16 cellular contexts compared by ENCODE assay signal in genomic region chr5:34501840-34502239, GRCh38.
A peak's percentile ranks its signal among the peaks of the same experiment; 100 is the strongest.
DNase-seq lines count a peak whose midpoint lies in the region; ATAC-seq and TF ChIP-seq lines count a peak whose summit lies in the region.
"Had no signal": no experiment of that assay in that cellular context is flagged by ENCODE, and none has a peak within 500 bp of the region (broad histone marks: within the 10 kb centered on the region; RNA-seq: fewer than 3 reads in every experiment).

No MANE protein-coding gene starts in this region.

- H4K8ac ChIP-seq in IMR-90 (ENCODE audit: low read depth in 2 of 2, low read length in 2 of 2): no peak overlapping the region

- POLR2A ChIA-PET in IMR-90 (lab: Charles Lee; ENCODE audit: unreplicated experiment) (no interaction called here), OCI-LY7 (lab: Charles Lee) (no interaction called here)
- POLR2A ChIA-PET in naive thymus-derived CD8-positive, alpha-beta T cell (lab: Charles Lee): no interaction called here

- BruUV-seq in IMR-90 (replicated peaks; lab: Mats Ljungman, UMichigan) (no TSS peak), OCI-LY7 (replicated peaks; lab: Mats Ljungman, UMichigan) (no TSS peak)

- DNase-seq in Caki2 (ENCODE audit: low read depth): peak; percentile 56
- DNase-seq in IMR-90: no peak
- peak; percentile 27 for DNase-seq in kidney glomerular epithelial cell (lab: John Stamatoyannopoulos, UW)
- no peak for DNase-seq in naive thymus-derived CD8-positive, alpha-beta T cell
- DNase-seq in left lobe of liver (ENCODE audit: low spot score): no peak
- DNase-seq in AG20443 (ENCODE audit: low spot score): no peak
- no peak for DNase-seq in OCI-LY7 (ENCODE audit: low spot score)
- DNase-seq: DMS153, GDM1, H9, NCI-H1694 treated with DMSO at 0.1 percent for 48 hours, NCI-H510A, NCI-H774 had no signal

- intact Hi-C loops in IMR-90 (cut with micrococcal nuclease) (no loop called here), OCI-LY7 (cut with micrococcal nuclease; ENCODE audit: unreplicated experiment) (no loop called here)

- H3K9me3 Mint-ChIP-seq in stimulated activated memory B cell treated with anti-CD40 and anti-IgM and Interleukin-4, amounts not matched to agents 10 μg/mL and 1 μg/mL and 100 μg/mL, for 72 hours: no peaks in the 10 kb centered on the region
- no peaks in the 10 kb centered on the region for H3K9me3 Mint-ChIP-seq in naive thymus-derived CD8-positive, alpha-beta T cell
- H3K9me3 Mint-ChIP-seq: H9 had no signal

- peak overlapping the region; percentile 14; the same call in 1 of the 2 replicates for H2BK20ac ChIP-seq in IMR-90 (ENCODE audit: low read depth, low read length)

- 0 out of 3 replicates have a peak overlapping the region, but pooled peaks have one; percentile 35 for H2BK15ac ChIP-seq in IMR-90 (ENCODE audit: low read depth, low read length)

- H3K4me3 Mint-ChIP-seq in stimulated activated memory B cell treated with anti-CD40 and anti-IgM and Interleukin-4, amounts not matched to agents 10 μg/mL and 1 μg/mL and 100 μg/mL, for 72 hours: no peak overlapping the region
- H3K4me3 Mint-ChIP-seq in naive thymus-derived CD8-positive, alpha-beta T cell: no peak overlapping the region
- H3K4me3 Mint-ChIP-seq: H9 had no signal

- peaks cover 27% of the 10 kb centered on the region for H3K27me3 Mint-ChIP-seq in stimulated activated memory B cell treated with anti-CD40 and anti-IgM and Interleukin-4, amounts not matched to agents 10 μg/mL and 1 μg/mL and 100 μg/mL, for 72 hours
- H3K27me3 Mint-ChIP-seq in naive thymus-derived CD8-positive, alpha-beta T cell: peaks cover 9 to 41% (median 18%) of the 10 kb centered on the region in 5 donors

- H4K5ac ChIP-seq in IMR-90 (ENCODE audit: low read depth, low read length): no peak overlapping the region

- peaks cover 24% of the 10 kb centered on the region for H3K4me1 Mint-ChIP-seq in stimulated activated memory B cell treated with anti-CD40 and anti-IgM and Interleukin-4, amounts not matched to agents 10 μg/mL and 1 μg/mL and 100 μg/mL, for 72 hours
- H3K4me1 Mint-ChIP-seq in naive thymus-derived CD8-positive, alpha-beta T cell: peaks cover 0 to 16% (median 1%) of the 10 kb centered on the region in 4 donors

- no peaks in the 10 kb centered on the region for H3K27me3 ChIP-seq in IMR-90 (ENCODE audit: control insufficient read depth, insufficient read depth, low read length)

- peaks cover 22% of the 10 kb centered on the region for H3K9me1 ChIP-seq in IMR-90 (ENCODE audit: insufficient read depth, low read length)

- peak overlapping the region; percentile 59; the same call in 1 of the 2 replicates for H3K4ac ChIP-seq in IMR-90 (ENCODE audit: low read depth, low read length)

- H4K20me1 ChIP-seq in IMR-90 (ENCODE audit: insufficient read depth, low read length) (no peaks in the 10 kb centered on the region), OCI-LY7 (ENCODE audit: insufficient read depth, low read length) (no peaks in the 10 kb centered on the region)

- H3K4me3 ChIP-seq in IMR-90 (ENCODE audit: insufficient read depth, low read depth, low read length) (no peak overlapping the region), OCI-LY7 (ENCODE audit: low read depth, low read length, poor library complexity, severe bottlenecking) (no peak overlapping the region)
- H3K4me3 ChIP-seq: K562 had no signal

- H3K23ac ChIP-seq in IMR-90 (ENCODE audit: low read depth, low read length): no peak overlapping the region

- no peak for TF ChIP-seq POLR2A in IMR-90 (IDR thresholded peaks at IDR 0.05; ENCODE audit: low read depth, low read length)

- H3K4me2 ChIP-seq in IMR-90 (ENCODE audit: low read depth, low read length): no peak overlapping the region
- no peak overlapping the region for H3K4me2 ChIP-seq in OCI-LY7 (ENCODE audit: low read length)

- WGBS in IMR-90 (ENCODE audit: extremely low coverage in 2 of 2, insufficient read length in 1 of 2), 2 experiments: no CpG with 5 or more reads among the region's 3 CpGs

- in situ Hi-C loops in Caki2 (cut with HindIII; ENCODE audit: low pct_unique_long_range_greater_than_20kb, low sequenced_read_pairs): no loop called here
- in situ Hi-C loops in IMR-90 (cut with MboI; ENCODE audit: low sequenced_read_pairs): no loop called here

- H3K14ac ChIP-seq in IMR-90 (replicated peaks; ENCODE audit: low read depth, low read length): no peak overlapping the region; the same call in 1 of the 2 replicates

- CTCF ChIA-PET in IMR-90 (lab: Yijun Ruan, JAX): no interaction called here
- CTCF ChIA-PET in OCI-LY7 (lab: Charles Lee; ENCODE audit: unreplicated experiment): interaction anchor here (0.6 kb wide), 1 partner anchor 301 kb away, joined by 5 read pairs; no protein-coding TSS in a partner anchor

- H3K36me3 ChIP-seq in IMR-90 (ENCODE audit: control insufficient read depth, insufficient read depth, low read length): no peaks in the 10 kb centered on the region
- no peaks in the 10 kb centered on the region for H3K36me3 ChIP-seq in OCI-LY7 (ENCODE audit: insufficient read depth, low read length)

- H3K9me2 ChIP-seq in OCI-LY7 (ENCODE audit: insufficient read depth, low read length): no peaks in the 10 kb centered on the region

- dilution Hi-C loops in IMR-90 (cut with HindIII; ENCODE audit: low sequenced_read_pairs, unreplicated experiment): no loop called here

- ATAC-seq in IMR-90 (ENCODE audit: low read depth) (no peak), left lobe of liver (no peak)
- no peak for ATAC-seq in stimulated activated memory B cell treated with anti-CD40 and anti-IgM and Interleukin-4, amounts not matched to agents 10 μg/mL and 1 μg/mL and 100 μg/mL, for 72 hours
- ATAC-seq in naive thymus-derived CD8-positive, alpha-beta T cell: no peak

- peak overlapping the region; percentile 13 for H3K27ac Mint-ChIP-seq in stimulated activated memory B cell treated with anti-CD40 and anti-IgM and Interleukin-4, amounts not matched to agents 10 μg/mL and 1 μg/mL and 100 μg/mL, for 72 hours
- H3K27ac Mint-ChIP-seq in naive thymus-derived CD8-positive, alpha-beta T cell: no peak overlapping the region
- H3K27ac Mint-ChIP-seq: H9 had no signal

- no peak for TF ChIP-seq CTCF in IMR-90 (conservative IDR thresholded peaks at IDR 0.05; ENCODE audit: low read depth, low read length)
- TF ChIP-seq CTCF in OCI-LY7 (conservative IDR thresholded peaks at IDR 0.05; ENCODE audit: low read length): no peak

- H3K36me3 Mint-ChIP-seq in stimulated activated memory B cell treated with anti-CD40 and anti-IgM and Interleukin-4, amounts not matched to agents 10 μg/mL and 1 μg/mL and 100 μg/mL, for 72 hours: no peaks in the 10 kb centered on the region
- no peaks in the 10 kb centered on the region for H3K36me3 Mint-ChIP-seq in naive thymus-derived CD8-positive, alpha-beta T cell

- no peaks in the 10 kb centered on the region for H3K79me2 ChIP-seq in OCI-LY7 (ENCODE audit: insufficient read depth, low read depth, low read length)

- H2AK5ac ChIP-seq in IMR-90 (ENCODE audit: low read depth, low read length): no peak overlapping the region

- H2BK5ac ChIP-seq in IMR-90 (ENCODE audit: low read depth, low read length, poor library complexity, severe bottlenecking): no peak overlapping the region

- H3K27ac ChIP-seq in IMR-90 (ENCODE audit: insufficient read depth, low read length) (no peak overlapping the region), OCI-LY7 (ENCODE audit: low read depth, low read length, poor library complexity, severe bottlenecking) (no peak overlapping the region)
- H3K27ac ChIP-seq: C4-2B had no signal

- H2BK120ac ChIP-seq in IMR-90 (ENCODE audit: low read depth, low read length): peak overlapping the region; percentile 42; the same call in 1 of the 2 replicates

- H3K4me1 ChIP-seq in IMR-90 (ENCODE audit: control insufficient read depth, insufficient read depth, low read length) (peaks cover 23% of the 10 kb centered on the region), OCI-LY7 (ENCODE audit: insufficient read depth, low read length, poor library complexity, severe bottlenecking) (no peaks in the 10 kb centered on the region)

- peaks cover 3 to 16% of the 10 kb centered on the region in 2 experiments; a peak in 2 of 4 replicates for H3K79me1 ChIP-seq in IMR-90 (ENCODE audit: low read depth in 1 of 2, low read length in 2 of 2)

- H2AFZ ChIP-seq in IMR-90 (replicated peaks; ENCODE audit: low read length, poor library complexity) (no peak overlapping the region), OCI-LY7 (ENCODE audit: low read length) (no peak overlapping the region)

- H4K91ac ChIP-seq in IMR-90 (ENCODE audit: insufficient read depth, low read depth, low read length): no peak overlapping the region

- peak overlapping the region; percentile 1 for H2AK9ac ChIP-seq in IMR-90 (replicated peaks; ENCODE audit: low read depth, low read length, poor library complexity)

- no peak overlapping the region for H3K9ac ChIP-seq in IMR-90 (ENCODE audit: low read depth, low read length)

- no peak overlapping the region for H3K18ac ChIP-seq in IMR-90 (ENCODE audit: low read depth, low read length)

- H3K56ac ChIP-seq in IMR-90 (ENCODE audit: extremely low read depth, insufficient read depth, low read length): no peak overlapping the region

- H3K9me3 ChIP-seq in IMR-90 (ENCODE audit: control insufficient read depth, insufficient read depth, low read length) (no peaks in the 10 kb centered on the region), OCI-LY7 (ENCODE audit: low read length) (no peaks in the 10 kb centered on the region)

- no peak for TF ChIP-seq RAD21 in IMR-90 (IDR thresholded peaks at IDR 0.05; ENCODE audit: low read length)

TF ChIP-seq in IMR-90, 13 proteins besides CTCF, POLR2A, EP300 and RAD21 (continues in another document):
- TF ChIP-seq BHLHE40 (IDR thresholded peaks at IDR 0.05; ENCODE audit: low read depth, low read length): no peak
- TF ChIP-seq CEBPB (IDR thresholded peaks at IDR 0.05; ENCODE audit: low read depth, low read length): no peak
- TF ChIP-seq RFX5 (IDR thresholded peaks at IDR 0.05; ENCODE audit: low read depth, low read length): no peak
- no peak for TF ChIP-seq MXI1 (IDR thresholded peaks at IDR 0.05; ENCODE audit: borderline replicate concordance, low read depth, low read length)
- TF ChIP-seq FOS (IDR thresholded peaks at IDR 0.05; ENCODE audit: low read depth, low read length): no peak
- no peak for TF ChIP-seq USF2 (IDR thresholded peaks at IDR 0.05; ENCODE audit: low read depth, low read length)
- TF ChIP-seq MAFK (IDR thresholded peaks at IDR 0.05; ENCODE audit: low read depth, low read length): no peak
- no peak for TF ChIP-seq CHD1 (IDR thresholded peaks at IDR 0.05; ENCODE audit: low read depth, low read length)
- TF ChIP-seq NFE2L2 (IDR thresholded peaks at IDR 0.05; ENCODE audit: low read depth, low read length): no peak

Comparison
In these comparisons a context has a peak if more than half of its experiments do, and no peak if none do; other contexts are left out.
1. DNase-seq: peak in Caki2 (single experiment) and kidney glomerular epithelial cell (single experiment); none in IMR-90 (single experiment), naive thymus-derived CD8-positive, alpha-beta T cell (0 of 10), left lobe of liver (single experiment), AG20443 (single experiment) and OCI-LY7 (single experiment).